ENCODE assay signal across 1 cellular context in genomic region chr4:73067971-73068394, GRCh38.
TF ChIP-seq lines count a peak whose summit lies in the region.

No MANE protein-coding gene starts in this region.

TF ChIP-seq in HEK293, 187 proteins besides CTCF, POLR2A, EP300 and RAD21 (continued from another document):
- TF ChIP-seq ZNF561 (tag by site-specific recombination; IDR thresholded peaks at IDR 0.05; ENCODE audit: borderline replicate concordance), result no peak
- TF ChIP-seq ZBTB8A (tag by site-specific recombination; IDR thresholded peaks at IDR 0.05), result no peak
- no peak for TF ChIP-seq ZNF76 (tag by site-specific recombination; IDR thresholded peaks at IDR 0.05; ENCODE audit: borderline replicate concordance, low read depth)
